In the genomic region with DNA sequence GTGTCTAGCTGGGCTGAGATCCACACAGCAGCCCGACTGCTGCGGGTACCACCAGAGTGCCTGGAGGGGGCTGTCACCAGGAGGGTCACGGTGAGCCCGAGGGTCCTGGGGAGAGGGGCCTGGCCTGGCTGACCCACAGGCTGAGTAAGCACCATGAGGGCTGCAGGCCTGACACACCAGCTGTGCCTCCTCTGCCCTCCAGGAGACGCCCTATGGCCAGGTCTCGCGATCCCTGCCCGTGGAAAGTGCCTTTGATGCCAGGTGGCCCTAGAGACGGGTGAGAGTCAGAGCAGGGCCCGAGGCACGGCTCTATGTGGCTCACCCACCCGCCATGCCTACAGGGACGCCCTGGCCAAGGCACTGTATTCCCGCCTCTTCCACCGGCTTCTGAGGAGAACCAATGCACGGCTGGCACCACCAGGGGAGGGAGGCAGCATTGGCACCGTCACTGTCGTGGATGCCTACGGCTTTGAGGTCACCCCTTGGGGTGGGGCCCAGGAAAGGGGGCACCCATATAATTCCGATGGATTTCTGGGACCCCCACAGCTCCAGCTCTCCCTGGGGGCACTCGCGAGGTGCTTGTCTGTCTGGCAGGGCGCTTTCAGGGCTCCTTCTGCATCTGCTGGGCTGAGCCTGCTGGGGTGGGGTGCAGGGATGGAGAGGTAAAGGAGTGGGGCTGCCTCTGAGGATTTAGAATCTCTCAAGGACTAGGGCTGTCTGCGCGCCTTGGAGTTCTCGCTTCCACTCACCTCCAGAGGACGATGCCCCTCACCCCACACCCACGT, we compare ENCODE assay signal across 20 cellular contexts. TPM values are rescaled to one million over a fixed set of nuclear protein-coding genes. Genes with fewer than 3 reads are reported as not detected.
DNase-seq lines count a peak whose midpoint lies in the region; ATAC-seq and TF ChIP-seq lines count a peak whose summit lies in the region.
"Had no signal": no experiment of that assay in that cellular context is flagged by ENCODE, and none has a peak within 500 bp of the region (broad histone marks: within the 10 kb centered on the region; RNA-seq: fewer than 3 reads in every experiment).

No MANE protein-coding gene starts in this region.

- no peak for TF ChIP-seq CTCF in left ventricle myocardium inferior (IDR thresholded peaks at IDR 0.05; ENCODE audit: borderline replicate concordance)
- TF ChIP-seq CTCF in esophagus muscularis mucosa (IDR thresholded peaks at IDR 0.05): no peak

- H3K27ac ChIP-seq in left ventricle myocardium inferior (replicated peaks) (no peak overlapping the region), esophagus muscularis mucosa (replicated peaks in 1 of 4) (no peak overlapping the region)
- H3K27ac ChIP-seq: PC-9, right atrium auricular region, uterus had no signal

- H3K36me3 ChIP-seq in left ventricle myocardium inferior (no peaks in the 10 kb centered on the region), esophagus muscularis mucosa (peaks cover 0 to 11% (median 4%) of the 10 kb centered on the region in 4 donors)
- H3K36me3 ChIP-seq: right atrium auricular region, uterus had no signal

- WGBS in esophagus muscularis mucosa: 78% methylated on average over 14 of the region's 28 CpGs

- H3K9me3 ChIP-seq in left ventricle myocardium inferior (replicated peaks): no peaks in the 10 kb centered on the region
- H3K9me3 ChIP-seq in esophagus muscularis mucosa: no peaks in the 10 kb centered on the region
- H3K9me3 ChIP-seq: BLaER1 treated with 17β-estradiol and CSF1 and Interleukin-3, amounts not matched to agents 10 nM and 100 nM; right atrium auricular region; uterus had no signal

- H3K4me1 ChIP-seq in left ventricle myocardium inferior (peaks cover 9% of the 10 kb centered on the region), esophagus muscularis mucosa (peaks cover 4 to 13% (median 9%) of the 10 kb centered on the region in 4 donors)

- TF ChIP-seq EP300 in esophagus muscularis mucosa (IDR thresholded peaks at IDR 0.05): no peak

- intact Hi-C loops in Right ventricle myocardium superior (cut with DNase I): no loop called here
- intact Hi-C loops in left ventricle myocardium inferior (cut with micrococcal nuclease): no loop called here
- intact Hi-C loops in esophagus muscularis mucosa (cut with DNase I): loop anchor here (5.0 kb wide), 1 partner anchor 77 kb away; the partner anchor contains the start of genes CASKIN2 and TSEN54

- H3K27me3 ChIP-seq in left ventricle myocardium inferior (ENCODE audit: low read depth) (no peaks in the 10 kb centered on the region), esophagus muscularis mucosa (no peaks in the 10 kb centered on the region)
- H3K27me3 ChIP-seq: BLaER1 treated with 17β-estradiol and CSF1 and Interleukin-3, amounts not matched to agents 10 nM and 100 nM; right atrium auricular region; uterus had no signal

- DNase-seq in Right ventricle myocardium superior (peak; percentile 34), left ventricle myocardium inferior (no peak), RPMI8226 (peak; percentile 55), islet precursor cell (peak; percentile 58), esophagus muscularis mucosa (ENCODE audit: extremely low spot score) (no peak)
- no peak for DNase-seq in activated CD4-positive, CD25-positive, alpha-beta regulatory T cell (lab: John Stamatoyannopoulos, UW)
- DNase-seq: ACHN; activated CD4-positive, CD25-positive, alpha-beta regulatory T cell treated with anti-CD3 and anti-CD28 coated beads, Interleukin-2, amount 50 U/mL, for 72 hours; activated CD8-positive, alpha-beta memory T cell treated with anti-CD3 and anti-CD28 coated beads for 24 hours; activated T-cell treated with anti-CD3 and anti-CD28 coated beads, Interleukin-2, amount 50 U/mL, for 48 hours; aorta; NCI-H748 treated with DMSO at 0.1 percent for 48 hours; PC-9; stimulated activated CD4-positive, alpha-beta T cell treated with anti-CD3 and anti-CD28 coated beads, Interleukin-15, amount 100 ng/mL, for 24 hours; uterus had no signal

- no peak for TF ChIP-seq POLR2A in esophagus muscularis mucosa (IDR thresholded peaks at IDR 0.05; ENCODE audit: low read depth)

- H3K4me3 ChIP-seq in left ventricle myocardium inferior (no peak overlapping the region), esophagus muscularis mucosa (no peak overlapping the region)
- H3K4me3 ChIP-seq: BLaER1 treated with 17β-estradiol and CSF1 and Interleukin-3, amounts not matched to agents 10 nM and 100 nM; PC-9; right atrium auricular region; uterus had no signal

- ATAC-seq in Right ventricle myocardium superior (ENCODE audit: poor library complexity): no peak
- no peak for ATAC-seq in GM21619 (IDR thresholded peaks at IDR 0.05; ENCODE audit: unreplicated experiment)
- no peak for ATAC-seq in HG02588 (IDR thresholded peaks at IDR 0.05; ENCODE audit: unreplicated experiment)

RNA-seq across cellular contexts. Expression of gene MYO15B, which starts 7.1 kb away (rescaled TPM):
- total RNA-seq in Right ventricle myocardium superior: 37.1 TPM
- total RNA-seq in left ventricle myocardium inferior: 43.0 TPM
- 10 to 100 TPM; 34.5 to 61.9 (median 43.4) TPM for total RNA-seq in esophagus muscularis mucosa

RNA-seq across cellular contexts. Expression of gene SMIM5, which starts 38.5 kb away (rescaled TPM):
- total RNA-seq in Right ventricle myocardium superior (12.5 TPM), left ventricle myocardium inferior (14.0 TPM), esophagus muscularis mucosa (1 to 10 TPM; 4.3 to 6.6 (median 5.6) TPM)
- total RNA-seq: osteoblast had no signal

Comparison
In these comparisons a context has a peak if more than half of its experiments do, and no peak if none do; other contexts are left out.
1. DNase-seq: peak in Right ventricle myocardium superior (single experiment), RPMI8226 (single experiment) and islet precursor cell (single experiment); none in left ventricle myocardium inferior (single experiment), esophagus muscularis mucosa (single experiment) and activated CD4-positive, CD25-positive, alpha-beta regulatory T cell (0 of 4).